ENCODE assay signal across 1 cellular context in genomic region chr21:32278518-32279376, GRCh38.
A peak's percentile ranks its signal among the peaks of the same experiment; 100 is the strongest.
TF ChIP-seq lines count a peak whose summit lies in the region.

A gene with protein sequence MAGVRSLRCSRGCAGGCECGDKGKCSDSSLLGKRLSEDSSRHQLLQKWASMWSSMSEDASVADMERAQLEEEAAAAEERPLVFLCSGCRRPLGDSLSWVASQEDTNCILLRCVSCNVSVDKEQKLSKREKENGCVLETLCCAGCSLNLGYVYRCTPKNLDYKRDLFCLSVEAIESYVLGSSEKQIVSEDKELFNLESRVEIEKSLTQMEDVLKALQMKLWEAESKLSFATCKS (minus strand): TSS chr21:32279049. CDS start chr21:32279014, 35 bp downstream.

TF ChIP-seq in HEK293, 187 proteins besides CTCF, POLR2A, EP300 and RAD21 (continued from another document and continues in another):
- TF ChIP-seq PBX3 (CRISPR knock-in tag; IDR thresholded peaks at IDR 0.05), result peak; percentile 53; the same call in 1 of the 2 replicates
- no peak for TF ChIP-seq TSHZ1 (tag by site-specific recombination; IDR thresholded peaks at IDR 0.05; ENCODE audit: borderline replicate concordance)
- TF ChIP-seq RBAK (tag by site-specific recombination; IDR thresholded peaks at IDR 0.05), result no peak
- TF ChIP-seq ZNF335 (tag by site-specific recombination; conservative IDR thresholded peaks at IDR 0.05), result peak; percentile 78
- TF ChIP-seq ZNF211 (tag by site-specific recombination; IDR thresholded peaks at IDR 0.05; ENCODE audit: low read depth), result no peak
- TF ChIP-seq, protein P1, sequence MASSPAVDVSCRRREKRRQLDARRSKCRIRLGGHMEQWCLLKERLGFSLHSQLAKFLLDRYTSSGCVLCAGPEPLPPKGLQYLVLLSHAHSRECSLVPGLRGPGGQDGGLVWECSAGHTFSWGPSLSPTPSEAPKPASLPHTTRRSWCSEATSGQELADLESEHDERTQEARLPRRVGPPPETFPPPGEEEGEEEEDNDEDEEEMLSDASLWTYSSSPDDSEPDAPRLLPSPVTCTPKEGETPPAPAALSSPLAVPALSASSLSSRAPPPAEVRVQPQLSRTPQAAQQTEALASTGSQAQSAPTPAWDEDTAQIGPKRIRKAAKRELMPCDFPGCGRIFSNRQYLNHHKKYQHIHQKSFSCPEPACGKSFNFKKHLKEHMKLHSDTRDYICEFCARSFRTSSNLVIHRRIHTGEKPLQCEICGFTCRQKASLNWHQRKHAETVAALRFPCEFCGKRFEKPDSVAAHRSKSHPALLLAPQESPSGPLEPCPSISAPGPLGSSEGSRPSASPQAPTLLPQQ (tag by site-specific recombination; IDR thresholded peaks at IDR 0.05), result peak; percentile 91
- TF ChIP-seq ZNF274 (IDR thresholded peaks at IDR 0.05; ENCODE audit: low read length), result no peak
- TF ChIP-seq ZNF274 (tag by site-specific recombination; IDR thresholded peaks at IDR 0.05; ENCODE audit: borderline replicate concordance), result no peak
- no peak for TF ChIP-seq ZFP3 (tag by site-specific recombination; IDR thresholded peaks at IDR 0.05; ENCODE audit: low read depth)
- no peak for TF ChIP-seq GLIS2 (tag by site-specific recombination; IDR thresholded peaks at IDR 0.05)
- no peak for TF ChIP-seq ZNF623 (tag by site-specific recombination; IDR thresholded peaks at IDR 0.05)
- peak; percentile 84 for TF ChIP-seq ZBTB10 (tag by site-specific recombination; IDR thresholded peaks at IDR 0.05)
- no peak for TF ChIP-seq ZNF747 (tag by site-specific recombination; IDR thresholded peaks at IDR 0.05)
- no peak for TF ChIP-seq ZNF510 (tag by site-specific recombination; IDR thresholded peaks at IDR 0.05; ENCODE audit: insufficient replicate concordance)
- no peak for TF ChIP-seq BCL11B (tag by site-specific recombination; IDR thresholded peaks at IDR 0.05; ENCODE audit: low read depth)
- peak; percentile 48; the same call in 1 of the 2 replicates for TF ChIP-seq INSM2 (tag by site-specific recombination; IDR thresholded peaks at IDR 0.05)
- TF ChIP-seq SETDB1 (IDR thresholded peaks at IDR 0.05; ENCODE audit: insufficient read length, low read length), result no peak
- peak; percentile 94 for TF ChIP-seq ZNF76 (tag by site-specific recombination; IDR thresholded peaks at IDR 0.05; ENCODE audit: borderline replicate concordance, low read depth)
- peak; percentile 90 for TF ChIP-seq ZSCAN23 (tag by site-specific recombination; IDR thresholded peaks at IDR 0.05)
- no peak; the same call in 1 of the 2 replicates for TF ChIP-seq MYNN (tag by site-specific recombination; IDR thresholded peaks at IDR 0.05; ENCODE audit: borderline replicate concordance)
- TF ChIP-seq ZNF24 (tag by site-specific recombination; IDR thresholded peaks at IDR 0.05), result peak; percentile 82
- no peak for TF ChIP-seq ZNF112 (tag by site-specific recombination; IDR thresholded peaks at IDR 0.05)
- TF ChIP-seq, protein P2, sequence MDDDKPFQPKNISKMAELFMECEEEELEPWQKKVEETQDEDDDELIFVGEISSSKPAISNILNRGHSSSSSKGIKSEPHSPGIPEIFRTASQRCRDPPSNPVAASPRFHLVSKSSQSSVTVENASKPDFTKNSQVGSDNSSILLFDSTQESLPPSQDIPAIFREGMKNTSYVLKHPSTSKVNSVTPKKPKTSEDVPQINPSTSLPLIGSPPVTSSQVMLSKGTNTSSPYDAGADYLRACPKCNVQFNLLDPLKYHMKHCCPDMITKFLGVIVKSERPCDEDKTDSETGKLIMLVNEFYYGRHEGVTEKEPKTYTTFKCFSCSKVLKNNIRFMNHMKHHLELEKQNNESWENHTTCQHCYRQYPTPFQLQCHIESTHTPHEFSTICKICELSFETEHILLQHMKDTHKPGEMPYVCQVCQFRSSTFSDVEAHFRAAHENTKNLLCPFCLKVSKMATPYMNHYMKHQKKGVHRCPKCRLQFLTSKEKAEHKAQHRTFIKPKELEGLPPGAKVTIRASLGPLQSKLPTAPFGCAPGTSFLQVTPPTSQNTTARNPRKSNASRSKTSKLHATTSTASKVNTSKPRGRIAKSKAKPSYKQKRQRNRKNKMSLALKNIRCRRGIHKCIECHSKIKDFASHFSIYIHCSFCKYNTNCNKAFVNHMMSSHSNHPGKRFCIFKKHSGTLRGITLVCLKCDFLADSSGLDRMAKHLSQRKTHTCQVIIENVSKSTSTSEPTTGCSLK (tag by site-specific recombination; IDR thresholded peaks at IDR 0.05), result no peak
- TF ChIP-seq, protein P3, sequence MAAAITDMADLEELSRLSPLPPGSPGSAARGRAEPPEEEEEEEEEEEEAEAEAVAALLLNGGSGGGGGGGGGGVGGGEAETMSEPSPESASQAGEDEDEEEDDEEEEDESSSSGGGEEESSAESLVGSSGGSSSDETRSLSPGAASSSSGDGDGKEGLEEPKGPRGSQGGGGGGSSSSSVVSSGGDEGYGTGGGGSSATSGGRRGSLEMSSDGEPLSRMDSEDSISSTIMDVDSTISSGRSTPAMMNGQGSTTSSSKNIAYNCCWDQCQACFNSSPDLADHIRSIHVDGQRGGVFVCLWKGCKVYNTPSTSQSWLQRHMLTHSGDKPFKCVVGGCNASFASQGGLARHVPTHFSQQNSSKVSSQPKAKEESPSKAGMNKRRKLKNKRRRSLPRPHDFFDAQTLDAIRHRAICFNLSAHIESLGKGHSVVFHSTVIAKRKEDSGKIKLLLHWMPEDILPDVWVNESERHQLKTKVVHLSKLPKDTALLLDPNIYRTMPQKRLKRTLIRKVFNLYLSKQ (tag by site-specific recombination; IDR thresholded peaks at IDR 0.05; ENCODE audit: borderline replicate concordance), result no peak
- TF ChIP-seq ZNF175 (tag by site-specific recombination; IDR thresholded peaks at IDR 0.05), result no peak
- no peak for TF ChIP-seq ZNF155 (tag by site-specific recombination; IDR thresholded peaks at IDR 0.05)
- no peak for TF ChIP-seq ZNF677 (tag by site-specific recombination; IDR thresholded peaks at IDR 0.05)
- TF ChIP-seq, protein P4, sequence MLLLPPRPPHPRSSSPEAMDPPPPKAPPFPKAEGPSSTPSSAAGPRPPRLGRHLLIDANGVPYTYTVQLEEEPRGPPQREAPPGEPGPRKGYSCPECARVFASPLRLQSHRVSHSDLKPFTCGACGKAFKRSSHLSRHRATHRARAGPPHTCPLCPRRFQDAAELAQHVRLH (tag by site-specific recombination; IDR thresholded peaks at IDR 0.05), result peak; percentile 68; the same call in 1 of the 2 replicates
- TF ChIP-seq ZNF341 (tag by site-specific recombination; IDR thresholded peaks at IDR 0.05; ENCODE audit: low read depth), result peak; percentile 98
- TF ChIP-seq ZNF214 (tag by site-specific recombination; IDR thresholded peaks at IDR 0.05; ENCODE audit: borderline replicate concordance), result no peak
- peak; percentile 97 for TF ChIP-seq KLF16 (tag by site-specific recombination; IDR thresholded peaks at IDR 0.05)
- no peak for TF ChIP-seq ZNF513 (tag by site-specific recombination; IDR thresholded peaks at IDR 0.05)
- peak; percentile 76; the same call in 1 of the 2 replicates for TF ChIP-seq ZNF610 (tag by site-specific recombination; IDR thresholded peaks at IDR 0.05; ENCODE audit: borderline replicate concordance)
- peak; percentile 91 for TF ChIP-seq KLF8 (tag by site-specific recombination; IDR thresholded peaks at IDR 0.05)
- TF ChIP-seq TRIM28 (IDR thresholded peaks at IDR 0.05; ENCODE audit: borderline replicate concordance, low read length), result no peak
- TF ChIP-seq KLF17 (tag by site-specific recombination; IDR thresholded peaks at IDR 0.05), result peak; percentile 82; the same call in 1 of the 2 replicates
- 0 out of 2 replicates have a peak, but pooled peaks have one; percentile 2 for TF ChIP-seq ATF2 (tag by site-specific recombination; IDR thresholded peaks at IDR 0.05; ENCODE audit: low read depth)
- no peak for TF ChIP-seq ZNF585B (tag by site-specific recombination; IDR thresholded peaks at IDR 0.05)
- TF ChIP-seq BCL11A (tag by site-specific recombination; IDR thresholded peaks at IDR 0.05; ENCODE audit: low read depth), result no peak
- no peak; the same call in 1 of the 2 replicates for TF ChIP-seq ZNF837 (tag by site-specific recombination; IDR thresholded peaks at IDR 0.05)
- peak; percentile 61; the same call in 1 of the 2 replicates for TF ChIP-seq ZNF239 (tag by site-specific recombination; IDR thresholded peaks at IDR 0.05)
